Comparison of ENCODE assay signal across 11 cellular contexts in genomic region chr17:78114831-78115723, GRCh38. TPM values are rescaled to one million over a fixed set of nuclear protein-coding genes. Genes with fewer than 3 reads are reported as not detected.
DNase-seq lines count a peak whose midpoint lies in the region; ATAC-seq and TF ChIP-seq lines count a peak whose summit lies in the region.
"Had no signal": no experiment of that assay in that cellular context is flagged by ENCODE, and none has a peak within 500 bp of the region (broad histone marks: within the 10 kb centered on the region; RNA-seq: fewer than 3 reads in every experiment).

No MANE protein-coding gene starts in this region.

- H3K36me3 ChIP-seq in CD8-positive, alpha-beta memory T cell (ENCODE audit: insufficient read depth, low read length), result peaks cover 73% of the 10 kb centered on the region
- H3K36me3 ChIP-seq in naive thymus-derived CD4-positive, alpha-beta T cell (ENCODE audit: control insufficient read depth in 2 of 3, insufficient read depth in 3 of 3, low read length in 3 of 3), result peaks cover 19 to 92% (median 33%) of the 10 kb centered on the region in 3 experiments
- peaks cover 0 to 28% of the 10 kb centered on the region in 2 donors for H3K36me3 ChIP-seq in gastroesophageal sphincter

- WGBS in gastroesophageal sphincter (ENCODE audit: low coverage in 1 of 2), 2 donors, result 54% methylated on average over 4 of the region's 28 CpGs; no CpG with 5 or more reads in 1 of the 2 donors

- no peak overlapping the region for H3K27ac ChIP-seq in CD8-positive, alpha-beta memory T cell (ENCODE audit: low read depth, low read length)
- H3K27ac ChIP-seq in angular gyrus (ENCODE audit: low read depth, low read length) (peak overlapping the region; percentile 99), gastroesophageal sphincter (peak overlapping the region in 2 of 4 donors; percentile 23 to 39)
- peak overlapping the region; percentile 10 for H3K27ac ChIP-seq in naive thymus-derived CD4-positive, alpha-beta T cell (ENCODE audit: low read depth, low read length)

- POLR2A ChIA-PET in CD8-positive, alpha-beta memory T cell (lab: Charles Lee), result interaction anchor here (0.7 to 6.6 kb wide), 8 partner anchors 13 to 141 kb away, joined by 3 to 111 read pairs (median 6); partner anchors contain the start of genes TMC6 and TMC8
- POLR2A ChIA-PET in naive thymus-derived CD4-positive, alpha-beta T cell (lab: Charles Lee), result interaction anchor here (0.7 to 12.0 kb wide), 6 partner anchors 17 to 1382 kb away, joined by 3 to 463 read pairs (median 5); partner anchors contain the start of genes TMC6 and TMC8

- H3K27ac Mint-ChIP-seq in CD8-positive, alpha-beta memory T cell, result peak overlapping the region in 7 of 8 donors; percentile 35 to 95 (median 76)
- H3K27ac Mint-ChIP-seq in naive thymus-derived CD4-positive, alpha-beta T cell, result peak overlapping the region; percentile 65 to 94 (median 83)

- no peak for TF ChIP-seq POLR2A in gastroesophageal sphincter (IDR thresholded peaks at IDR 0.05)

- TF ChIP-seq CTCF in gastroesophageal sphincter (IDR thresholded peaks at IDR 0.05), result no peak

- H3K9me3 Mint-ChIP-seq in CD8-positive, alpha-beta memory T cell, result no peaks in the 10 kb centered on the region
- peaks cover 0 to 15% (median 0%) of the 10 kb centered on the region in 11 donors for H3K9me3 Mint-ChIP-seq in naive thymus-derived CD4-positive, alpha-beta T cell
- H3K9me3 Mint-ChIP-seq: activated naive CD4-positive, alpha-beta T cell treated with anti-CD3 and anti-CD28 coated beads, Interleukin-2, amount 50 U/mL, for 24 hours had no signal

- H3K4me3 ChIP-seq in CD8-positive, alpha-beta memory T cell (ENCODE audit: low read length), result no peak overlapping the region
- no peak overlapping the region for H3K4me3 ChIP-seq in naive thymus-derived CD4-positive, alpha-beta T cell (ENCODE audit: low read length)
- no peak overlapping the region for H3K4me3 ChIP-seq in gastroesophageal sphincter
- H3K4me3 ChIP-seq: upper lobe of left lung had no signal

- H3K4me1 Mint-ChIP-seq in CD8-positive, alpha-beta memory T cell, result peaks cover 35 to 67% (median 36%) of the 10 kb centered on the region in 3 donors
- H3K4me1 Mint-ChIP-seq in naive thymus-derived CD4-positive, alpha-beta T cell, result peaks cover 32 to 63% (median 44%) of the 10 kb centered on the region in 7 donors

- peaks cover 4 to 76% (median 9%) of the 10 kb centered on the region in 3 donors for H3K36me3 Mint-ChIP-seq in CD8-positive, alpha-beta memory T cell
- H3K36me3 Mint-ChIP-seq in naive thymus-derived CD4-positive, alpha-beta T cell, result peaks cover 3 to 30% (median 20%) of the 10 kb centered on the region in 5 donors

- no peak for TF ChIP-seq EP300 in gastroesophageal sphincter (IDR thresholded peaks at IDR 0.05)

- no peaks in the 10 kb centered on the region for H3K9me3 ChIP-seq in CD8-positive, alpha-beta memory T cell (ENCODE audit: low read length)
- H3K9me3 ChIP-seq in naive thymus-derived CD4-positive, alpha-beta T cell (ENCODE audit: control insufficient read depth in 2 of 3, low read length in 3 of 3), result no peaks in the 10 kb centered on the region
- no peaks in the 10 kb centered on the region for H3K9me3 ChIP-seq in gastroesophageal sphincter
- H3K9me3 ChIP-seq: Caco-2, upper lobe of left lung had no signal

- CTCF ChIA-PET in CD8-positive, alpha-beta memory T cell (lab: Charles Lee), result interaction anchor here (0.6 to 7.5 kb wide), 9 partner anchors 10 to 63 kb away, joined by 3 to 100 read pairs (median 5); partner anchors contain the start of gene TMC8
- CTCF ChIA-PET in naive thymus-derived CD4-positive, alpha-beta T cell (lab: Charles Lee), result interaction anchor here (0.6 to 3.2 kb wide), 8 partner anchors 7 to 779 kb away, joined by 3 to 39 read pairs (median 4); no protein-coding TSS in a partner anchor

- DNase-seq in CD8-positive, alpha-beta memory T cell, result peak in 1 of 5 donors; percentile 45
- DNase-seq in naive thymus-derived CD4-positive, alpha-beta T cell, result peak in 2 of 9 donors; percentile 10 to 13
- no peak for DNase-seq in NCI-H1417 treated with DMSO at 0.1 percent for 48 hours (lab: John Stamatoyannopoulos, UW)
- DNase-seq: NCI-H187 treated with DMSO at 0.1 percent for 48 hours had no signal

- H3K27me3 Mint-ChIP-seq in CD8-positive, alpha-beta memory T cell, result peaks cover 0 to 5% of the 10 kb centered on the region in 2 donors
- no peaks in the 10 kb centered on the region for H3K27me3 Mint-ChIP-seq in naive thymus-derived CD4-positive, alpha-beta T cell
- H3K27me3 Mint-ChIP-seq: activated naive CD4-positive, alpha-beta T cell treated with anti-CD3 and anti-CD28 coated beads, Interleukin-2, amount 50 U/mL, for 24 hours had no signal

- ATAC-seq in naive thymus-derived CD4-positive, alpha-beta T cell, result no peak
- ATAC-seq in GM18502 (IDR thresholded peaks at IDR 0.05; ENCODE audit: poor library complexity, unreplicated experiment) (no peak), gastroesophageal sphincter (no peak)
- ATAC-seq: Panc1 had no signal

- peaks cover 49% of the 10 kb centered on the region for H3K4me1 ChIP-seq in CD8-positive, alpha-beta memory T cell (ENCODE audit: insufficient read depth, low read length)
- H3K4me1 ChIP-seq in naive thymus-derived CD4-positive, alpha-beta T cell (ENCODE audit: control insufficient read depth in 2 of 2, insufficient read depth in 2 of 2, low read length in 2 of 2), result peaks cover 21 to 46% of the 10 kb centered on the region in 2 donors
- peaks cover 0 to 47% (median 4%) of the 10 kb centered on the region in 3 donors for H3K4me1 ChIP-seq in gastroesophageal sphincter

- intact Hi-C loops in naive thymus-derived CD4-positive, alpha-beta T cell (cut with micrococcal nuclease), result loop anchor here in 1 of 2 donors (5.0 kb wide), 1 partner anchor 137 kb away; no protein-coding TSS in a partner anchor

- no peaks in the 10 kb centered on the region for H3K27me3 ChIP-seq in CD8-positive, alpha-beta memory T cell (ENCODE audit: insufficient read depth, low read length, poor library complexity, severe bottlenecking)
- no peaks in the 10 kb centered on the region for H3K27me3 ChIP-seq in naive thymus-derived CD4-positive, alpha-beta T cell (ENCODE audit: control insufficient read depth in 2 of 2, insufficient read depth in 2 of 2, low read length in 2 of 2)
- H3K27me3 ChIP-seq in gastroesophageal sphincter, result no peaks in the 10 kb centered on the region
- H3K27me3 ChIP-seq: upper lobe of left lung had no signal

- H3K4me3 Mint-ChIP-seq in CD8-positive, alpha-beta memory T cell, result peak overlapping the region in 2 of 7 donors; percentile 9 to 12
- peak overlapping the region in 2 of 10 donors; percentile 25 to 37 for H3K4me3 Mint-ChIP-seq in naive thymus-derived CD4-positive, alpha-beta T cell
- H3K4me3 Mint-ChIP-seq: activated naive CD4-positive, alpha-beta T cell treated with anti-CD3 and anti-CD28 coated beads, Interleukin-2, amount 50 U/mL, for 24 hours had no signal

RNA-seq across cellular contexts. Expression of gene TMC6, which starts 13.5 kb away (rescaled TPM):
- total RNA-seq in CD8-positive, alpha-beta memory T cell, result 100 to 1,000 TPM; 150 TPM
- 296 TPM for polyA plus RNA-seq in CD8-positive, alpha-beta memory T cell
- 100 to 1,000 TPM; 574 to 808 (median 773) TPM for total RNA-seq in naive thymus-derived CD4-positive, alpha-beta T cell
- polyA plus RNA-seq in naive thymus-derived CD4-positive, alpha-beta T cell, result 100 to 1,000 TPM; 165 to 247 TPM
- 10 to 100 TPM; 12.4 to 19.0 (median 15.5) TPM for total RNA-seq in gastroesophageal sphincter

RNA-seq across cellular contexts. Expression of gene TMC8, which starts 15.5 kb away (rescaled TPM):
- total RNA-seq in CD8-positive, alpha-beta memory T cell, result 100 to 1,000 TPM; 117 to 126 TPM
- polyA plus RNA-seq in CD8-positive, alpha-beta memory T cell, result 139 TPM
- 100 to 1,000 TPM; 423 to 593 (median 509) TPM for total RNA-seq in naive thymus-derived CD4-positive, alpha-beta T cell
- polyA plus RNA-seq in naive thymus-derived CD4-positive, alpha-beta T cell, result 100 to 1,000 TPM in 1 of 2 donors, 10 to 100 TPM in 1; 94.4 to 217 TPM
- total RNA-seq in gastroesophageal sphincter, result 10 to 100 TPM in 1 of 4 donors, 1 to 10 TPM in 3; 1.7 to 12.0 (median 3.0) TPM
- total RNA-seq: Caco-2 had no signal

RNA-seq across cellular contexts. Expression of gene C17orf99, which starts 31.1 kb away (rescaled TPM):
- total RNA-seq in CD8-positive, alpha-beta memory T cell, result not detected
- polyA plus RNA-seq in CD8-positive, alpha-beta memory T cell, result not detected
- total RNA-seq in naive thymus-derived CD4-positive, alpha-beta T cell, result 1 to 10 TPM in 1 of 5 experiments, under 1 TPM in 1, not detected in 3; 0.10 to 1.0 TPM
- not detected for polyA plus RNA-seq in naive thymus-derived CD4-positive, alpha-beta T cell
- not detected for total RNA-seq in gastroesophageal sphincter
- total RNA-seq: Caco-2 had no signal

RNA-seq across cellular contexts. Expression of gene SYNGR2, which starts 53.3 kb away (rescaled TPM):
- 100 to 1,000 TPM; 186 to 200 TPM for total RNA-seq in CD8-positive, alpha-beta memory T cell
- polyA plus RNA-seq in CD8-positive, alpha-beta memory T cell, result 140 TPM
- 100 to 1,000 TPM in 1 of 5 experiments, 10 to 100 TPM in 4; 47.6 to 109 (median 58.6) TPM for total RNA-seq in naive thymus-derived CD4-positive, alpha-beta T cell
- polyA plus RNA-seq in naive thymus-derived CD4-positive, alpha-beta T cell, result 100 to 1,000 TPM in 1 of 2 donors, 10 to 100 TPM in 1; 94.6 to 118 TPM
- 100 to 1,000 TPM in 1 of 4 donors, 10 to 100 TPM in 3; 49.9 to 151 (median 81.2) TPM for total RNA-seq in gastroesophageal sphincter

Comparison
In these comparisons a context has a peak if more than half of its experiments do, and no peak if none do; other contexts are left out.
1. RNA of gene TMC6, which starts 13.5 kb away (total RNA-seq): 574 to 808 TPM in naive thymus-derived CD4-positive, alpha-beta T cell and 150 TPM in CD8-positive, alpha-beta memory T cell; 12.4 to 19.0 TPM in gastroesophageal sphincter; every median in the first group is over 4 times any median in the second.
2. RNA of gene TMC8, which starts 15.5 kb away (total RNA-seq): 423 to 593 TPM in naive thymus-derived CD4-positive, alpha-beta T cell and 117 to 126 TPM in CD8-positive, alpha-beta memory T cell; 1.7 to 12.0 TPM in gastroesophageal sphincter; every median in the first group is over 4 times any median in the second.